1 cellular context compared by ENCODE assay signal in genomic region chr7:47579458-47579857, GRCh38.
TF ChIP-seq lines count a peak whose summit lies in the region.

No MANE protein-coding gene starts in this region.

TF ChIP-seq in A549, 52 proteins besides CTCF, POLR2A, EP300 and RAD21 (continued from another document):
- TF ChIP-seq HDAC2 (IDR thresholded peaks at IDR 0.05) (peak; percentile 48; the same call in 1 of the 2 replicates), NPAS2 (CRISPR knock-in tag; IDR thresholded peaks at IDR 0.05; ENCODE audit: borderline replicate concordance) (no peak), KDM5A (IDR thresholded peaks at IDR 0.05) (no peak), MAFK (IDR thresholded peaks at IDR 0.05; ENCODE audit: partially characterized antibody) (no peak), RARB (CRISPR knock-in tag; IDR thresholded peaks at IDR 0.05) (no peak), MYC (IDR thresholded peaks at IDR 0.05; ENCODE audit: borderline replicate concordance, low read length) (no peak), CEBPB (IDR thresholded peaks at IDR 0.05) (no peak), HEYL (CRISPR knock-in tag; IDR thresholded peaks at IDR 0.05) (no peak), ZFP36 (IDR thresholded peaks at IDR 0.05; ENCODE audit: borderline replicate concordance, partially characterized antibody) (no peak), HOXB13 (CRISPR knock-in tag; IDR thresholded peaks at IDR 0.05; ENCODE audit: low read depth) (peak; percentile 69; the same call in 1 of the 2 replicates), TFCP2L1 (CRISPR knock-in tag; IDR thresholded peaks at IDR 0.05) (no peak), HOXA7 (CRISPR knock-in tag; IDR thresholded peaks at IDR 0.05) (no peak), CBX8 (IDR thresholded peaks at IDR 0.05) (no peak), RCOR1 (IDR thresholded peaks at IDR 0.05; ENCODE audit: low read depth, low read length) (no peak), NFE2L2 (conservative IDR thresholded peaks at IDR 0.05; ENCODE audit: low read length) (no peak), CHD4 (IDR thresholded peaks at IDR 0.05; ENCODE audit: borderline replicate concordance) (no peak), HOXB5 (CRISPR knock-in tag; IDR thresholded peaks at IDR 0.05) (no peak), SREBF2 (IDR thresholded peaks at IDR 0.05) (no peak), CHD2 (IDR thresholded peaks at IDR 0.05; ENCODE audit: low read length, partially characterized antibody) (no peak), EHMT2 (IDR thresholded peaks at IDR 0.05; ENCODE audit: low read depth) (no peak), MAX (IDR thresholded peaks at IDR 0.05) (no peak; the same call in 1 of the 2 replicates)
- TF ChIP-seq, protein P1, sequence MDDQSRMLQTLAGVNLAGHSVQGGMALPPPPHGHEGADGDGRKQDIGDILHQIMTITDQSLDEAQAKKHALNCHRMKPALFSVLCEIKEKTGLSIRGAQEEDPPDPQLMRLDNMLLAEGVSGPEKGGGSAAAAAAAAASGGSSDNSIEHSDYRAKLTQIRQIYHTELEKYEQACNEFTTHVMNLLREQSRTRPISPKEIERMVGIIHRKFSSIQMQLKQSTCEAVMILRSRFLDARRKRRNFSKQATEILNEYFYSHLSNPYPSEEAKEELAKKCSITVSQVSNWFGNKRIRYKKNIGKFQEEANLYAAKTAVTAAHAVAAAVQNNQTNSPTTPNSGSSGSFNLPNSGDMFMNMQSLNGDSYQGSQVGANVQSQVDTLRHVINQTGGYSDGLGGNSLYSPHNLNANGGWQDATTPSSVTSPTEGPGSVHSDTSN (IDR thresholded peaks at IDR 0.05): no peak
- TF ChIP-seq, protein P2, sequence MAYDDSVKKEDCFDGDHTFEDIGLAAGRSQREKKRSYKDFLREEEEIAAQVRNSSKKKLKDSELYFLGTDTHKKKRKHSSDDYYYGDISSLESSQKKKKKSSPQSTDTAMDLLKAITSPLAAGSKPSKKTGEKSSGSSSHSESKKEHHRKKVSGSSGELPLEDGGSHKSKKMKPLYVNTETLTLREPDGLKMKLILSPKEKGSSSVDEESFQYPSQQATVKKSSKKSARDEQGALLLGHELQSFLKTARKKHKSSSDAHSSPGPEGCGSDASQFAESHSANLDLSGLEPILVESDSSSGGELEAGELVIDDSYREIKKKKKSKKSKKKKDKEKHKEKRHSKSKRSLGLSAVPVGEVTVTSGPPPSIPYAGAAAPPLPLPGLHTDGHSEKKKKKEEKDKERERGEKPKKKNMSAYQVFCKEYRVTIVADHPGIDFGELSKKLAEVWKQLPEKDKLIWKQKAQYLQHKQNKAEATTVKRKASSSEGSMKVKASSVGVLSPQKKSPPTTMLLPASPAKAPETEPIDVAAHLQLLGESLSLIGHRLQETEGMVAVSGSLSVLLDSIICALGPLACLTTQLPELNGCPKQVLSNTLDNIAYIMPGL (CRISPR knock-in tag; IDR thresholded peaks at IDR 0.05; ENCODE audit: borderline replicate concordance): no peak
- TF ChIP-seq, protein P3, sequence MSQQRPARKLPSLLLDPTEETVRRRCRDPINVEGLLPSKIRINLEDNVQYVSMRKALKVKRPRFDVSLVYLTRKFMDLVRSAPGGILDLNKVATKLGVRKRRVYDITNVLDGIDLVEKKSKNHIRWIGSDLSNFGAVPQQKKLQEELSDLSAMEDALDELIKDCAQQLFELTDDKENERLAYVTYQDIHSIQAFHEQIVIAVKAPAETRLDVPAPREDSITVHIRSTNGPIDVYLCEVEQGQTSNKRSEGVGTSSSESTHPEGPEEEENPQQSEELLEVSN (IDR thresholded peaks at IDR 0.05; ENCODE audit: borderline replicate concordance, low read depth): peak; percentile 33; the same call in 1 of the 2 replicates
- TF ChIP-seq, protein P4, sequence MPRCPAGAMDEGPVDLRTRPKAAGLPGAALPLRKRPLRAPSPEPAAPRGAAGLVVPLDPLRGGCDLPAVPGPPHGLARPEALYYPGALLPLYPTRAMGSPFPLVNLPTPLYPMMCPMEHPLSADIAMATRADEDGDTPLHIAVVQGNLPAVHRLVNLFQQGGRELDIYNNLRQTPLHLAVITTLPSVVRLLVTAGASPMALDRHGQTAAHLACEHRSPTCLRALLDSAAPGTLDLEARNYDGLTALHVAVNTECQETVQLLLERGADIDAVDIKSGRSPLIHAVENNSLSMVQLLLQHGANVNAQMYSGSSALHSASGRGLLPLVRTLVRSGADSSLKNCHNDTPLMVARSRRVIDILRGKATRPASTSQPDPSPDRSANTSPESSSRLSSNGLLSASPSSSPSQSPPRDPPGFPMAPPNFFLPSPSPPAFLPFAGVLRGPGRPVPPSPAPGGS (IDR thresholded peaks at IDR 0.05): 0 out of 3 replicates have a peak, but pooled peaks have one; percentile 12
- TF ChIP-seq, protein P5, sequence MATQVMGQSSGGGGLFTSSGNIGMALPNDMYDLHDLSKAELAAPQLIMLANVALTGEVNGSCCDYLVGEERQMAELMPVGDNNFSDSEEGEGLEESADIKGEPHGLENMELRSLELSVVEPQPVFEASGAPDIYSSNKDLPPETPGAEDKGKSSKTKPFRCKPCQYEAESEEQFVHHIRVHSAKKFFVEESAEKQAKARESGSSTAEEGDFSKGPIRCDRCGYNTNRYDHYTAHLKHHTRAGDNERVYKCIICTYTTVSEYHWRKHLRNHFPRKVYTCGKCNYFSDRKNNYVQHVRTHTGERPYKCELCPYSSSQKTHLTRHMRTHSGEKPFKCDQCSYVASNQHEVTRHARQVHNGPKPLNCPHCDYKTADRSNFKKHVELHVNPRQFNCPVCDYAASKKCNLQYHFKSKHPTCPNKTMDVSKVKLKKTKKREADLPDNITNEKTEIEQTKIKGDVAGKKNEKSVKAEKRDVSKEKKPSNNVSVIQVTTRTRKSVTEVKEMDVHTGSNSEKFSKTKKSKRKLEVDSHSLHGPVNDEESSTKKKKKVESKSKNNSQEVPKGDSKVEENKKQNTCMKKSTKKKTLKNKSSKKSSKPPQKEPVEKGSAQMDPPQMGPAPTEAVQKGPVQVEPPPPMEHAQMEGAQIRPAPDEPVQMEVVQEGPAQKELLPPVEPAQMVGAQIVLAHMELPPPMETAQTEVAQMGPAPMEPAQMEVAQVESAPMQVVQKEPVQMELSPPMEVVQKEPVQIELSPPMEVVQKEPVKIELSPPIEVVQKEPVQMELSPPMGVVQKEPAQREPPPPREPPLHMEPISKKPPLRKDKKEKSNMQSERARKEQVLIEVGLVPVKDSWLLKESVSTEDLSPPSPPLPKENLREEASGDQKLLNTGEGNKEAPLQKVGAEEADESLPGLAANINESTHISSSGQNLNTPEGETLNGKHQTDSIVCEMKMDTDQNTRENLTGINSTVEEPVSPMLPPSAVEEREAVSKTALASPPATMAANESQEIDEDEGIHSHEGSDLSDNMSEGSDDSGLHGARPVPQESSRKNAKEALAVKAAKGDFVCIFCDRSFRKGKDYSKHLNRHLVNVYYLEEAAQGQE (IDR thresholded peaks at IDR 0.05): no peak
- TF ChIP-seq, protein P6, sequence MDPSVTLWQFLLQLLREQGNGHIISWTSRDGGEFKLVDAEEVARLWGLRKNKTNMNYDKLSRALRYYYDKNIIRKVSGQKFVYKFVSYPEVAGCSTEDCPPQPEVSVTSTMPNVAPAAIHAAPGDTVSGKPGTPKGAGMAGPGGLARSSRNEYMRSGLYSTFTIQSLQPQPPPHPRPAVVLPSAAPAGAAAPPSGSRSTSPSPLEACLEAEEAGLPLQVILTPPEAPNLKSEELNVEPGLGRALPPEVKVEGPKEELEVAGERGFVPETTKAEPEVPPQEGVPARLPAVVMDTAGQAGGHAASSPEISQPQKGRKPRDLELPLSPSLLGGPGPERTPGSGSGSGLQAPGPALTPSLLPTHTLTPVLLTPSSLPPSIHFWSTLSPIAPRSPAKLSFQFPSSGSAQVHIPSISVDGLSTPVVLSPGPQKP (IDR thresholded peaks at IDR 0.05; ENCODE audit: low read depth, low read length): no peak
